In the genomic region with DNA sequence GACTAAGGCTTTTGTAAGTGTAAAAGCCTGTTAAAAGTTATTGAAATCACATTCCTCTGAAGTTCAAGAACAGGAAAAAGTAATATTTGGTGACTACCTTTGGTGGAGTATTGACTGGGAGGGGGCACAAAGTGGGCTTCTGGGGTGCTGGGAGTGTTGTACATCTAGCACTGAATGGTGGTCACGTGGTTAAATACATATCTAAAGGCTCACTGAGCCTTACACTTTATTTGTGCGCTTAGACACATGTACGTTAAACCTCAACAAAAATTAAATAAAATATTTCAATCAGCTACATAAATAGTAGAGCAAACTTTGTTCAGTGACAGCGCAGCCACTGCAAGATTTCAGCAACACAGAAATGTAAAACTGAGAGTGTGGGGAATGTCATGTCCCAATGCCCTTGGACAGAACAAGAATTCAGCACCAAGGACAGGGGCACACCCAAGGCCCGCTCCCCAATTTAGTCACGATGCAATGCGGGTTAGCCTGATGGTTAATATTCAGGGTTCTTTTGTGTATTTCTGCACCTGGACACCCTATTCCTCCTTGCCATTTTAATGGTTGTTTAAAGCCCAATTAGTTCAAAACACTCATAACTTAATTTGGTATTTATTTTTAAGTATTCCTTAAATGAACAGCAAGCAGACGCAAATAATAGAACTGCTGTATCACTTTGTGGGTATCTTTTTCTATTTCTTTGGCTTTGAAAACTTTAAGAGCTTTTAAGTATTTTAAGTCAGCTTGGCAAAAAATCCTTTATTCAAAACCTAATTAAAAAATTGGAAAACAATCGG, we compare ENCODE assay signal across 1 cellular context.
TF ChIP-seq lines count a peak whose summit lies in the region.

No MANE protein-coding gene starts in this region.

TF ChIP-seq in HepG2, 621 proteins besides CTCF, POLR2A, EP300 and RAD21 (continued from another document):
- TF ChIP-seq, protein P1, sequence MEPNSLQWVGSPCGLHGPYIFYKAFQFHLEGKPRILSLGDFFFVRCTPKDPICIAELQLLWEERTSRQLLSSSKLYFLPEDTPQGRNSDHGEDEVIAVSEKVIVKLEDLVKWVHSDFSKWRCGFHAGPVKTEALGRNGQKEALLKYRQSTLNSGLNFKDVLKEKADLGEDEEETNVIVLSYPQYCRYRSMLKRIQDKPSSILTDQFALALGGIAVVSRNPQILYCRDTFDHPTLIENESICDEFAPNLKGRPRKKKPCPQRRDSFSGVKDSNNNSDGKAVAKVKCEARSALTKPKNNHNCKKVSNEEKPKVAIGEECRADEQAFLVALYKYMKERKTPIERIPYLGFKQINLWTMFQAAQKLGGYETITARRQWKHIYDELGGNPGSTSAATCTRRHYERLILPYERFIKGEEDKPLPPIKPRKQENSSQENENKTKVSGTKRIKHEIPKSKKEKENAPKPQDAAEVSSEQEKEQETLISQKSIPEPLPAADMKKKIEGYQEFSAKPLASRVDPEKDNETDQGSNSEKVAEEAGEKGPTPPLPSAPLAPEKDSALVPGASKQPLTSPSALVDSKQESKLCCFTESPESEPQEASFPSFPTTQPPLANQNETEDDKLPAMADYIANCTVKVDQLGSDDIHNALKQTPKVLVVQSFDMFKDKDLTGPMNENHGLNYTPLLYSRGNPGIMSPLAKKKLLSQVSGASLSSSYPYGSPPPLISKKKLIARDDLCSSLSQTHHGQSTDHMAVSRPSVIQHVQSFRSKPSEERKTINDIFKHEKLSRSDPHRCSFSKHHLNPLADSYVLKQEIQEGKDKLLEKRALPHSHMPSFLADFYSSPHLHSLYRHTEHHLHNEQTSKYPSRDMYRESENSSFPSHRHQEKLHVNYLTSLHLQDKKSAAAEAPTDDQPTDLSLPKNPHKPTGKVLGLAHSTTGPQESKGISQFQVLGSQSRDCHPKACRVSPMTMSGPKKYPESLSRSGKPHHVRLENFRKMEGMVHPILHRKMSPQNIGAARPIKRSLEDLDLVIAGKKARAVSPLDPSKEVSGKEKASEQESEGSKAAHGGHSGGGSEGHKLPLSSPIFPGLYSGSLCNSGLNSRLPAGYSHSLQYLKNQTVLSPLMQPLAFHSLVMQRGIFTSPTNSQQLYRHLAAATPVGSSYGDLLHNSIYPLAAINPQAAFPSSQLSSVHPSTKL (CRISPR knock-in tag; IDR thresholded peaks at IDR 0.05) = peak; percentile 22; the same call in 1 of the 2 replicates
- TF ChIP-seq, protein P2, sequence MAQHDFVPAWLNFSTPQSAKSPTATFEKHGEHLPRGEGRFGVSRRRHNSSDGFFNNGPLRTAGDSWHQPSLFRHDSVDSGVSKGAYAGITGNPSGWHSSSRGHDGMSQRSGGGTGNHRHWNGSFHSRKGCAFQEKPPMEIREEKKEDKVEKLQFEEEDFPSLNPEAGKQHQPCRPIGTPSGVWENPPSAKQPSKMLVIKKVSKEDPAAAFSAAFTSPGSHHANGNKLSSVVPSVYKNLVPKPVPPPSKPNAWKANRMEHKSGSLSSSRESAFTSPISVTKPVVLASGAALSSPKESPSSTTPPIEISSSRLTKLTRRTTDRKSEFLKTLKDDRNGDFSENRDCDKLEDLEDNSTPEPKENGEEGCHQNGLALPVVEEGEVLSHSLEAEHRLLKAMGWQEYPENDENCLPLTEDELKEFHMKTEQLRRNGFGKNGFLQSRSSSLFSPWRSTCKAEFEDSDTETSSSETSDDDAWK (CRISPR knock-in tag; IDR thresholded peaks at IDR 0.05) = no peak
- TF ChIP-seq, protein P3, sequence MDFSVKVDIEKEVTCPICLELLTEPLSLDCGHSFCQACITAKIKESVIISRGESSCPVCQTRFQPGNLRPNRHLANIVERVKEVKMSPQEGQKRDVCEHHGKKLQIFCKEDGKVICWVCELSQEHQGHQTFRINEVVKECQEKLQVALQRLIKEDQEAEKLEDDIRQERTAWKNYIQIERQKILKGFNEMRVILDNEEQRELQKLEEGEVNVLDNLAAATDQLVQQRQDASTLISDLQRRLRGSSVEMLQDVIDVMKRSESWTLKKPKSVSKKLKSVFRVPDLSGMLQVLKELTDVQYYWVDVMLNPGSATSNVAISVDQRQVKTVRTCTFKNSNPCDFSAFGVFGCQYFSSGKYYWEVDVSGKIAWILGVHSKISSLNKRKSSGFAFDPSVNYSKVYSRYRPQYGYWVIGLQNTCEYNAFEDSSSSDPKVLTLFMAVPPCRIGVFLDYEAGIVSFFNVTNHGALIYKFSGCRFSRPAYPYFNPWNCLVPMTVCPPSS (IDR thresholded peaks at IDR 0.05) = no peak
- TF ChIP-seq, protein P4, sequence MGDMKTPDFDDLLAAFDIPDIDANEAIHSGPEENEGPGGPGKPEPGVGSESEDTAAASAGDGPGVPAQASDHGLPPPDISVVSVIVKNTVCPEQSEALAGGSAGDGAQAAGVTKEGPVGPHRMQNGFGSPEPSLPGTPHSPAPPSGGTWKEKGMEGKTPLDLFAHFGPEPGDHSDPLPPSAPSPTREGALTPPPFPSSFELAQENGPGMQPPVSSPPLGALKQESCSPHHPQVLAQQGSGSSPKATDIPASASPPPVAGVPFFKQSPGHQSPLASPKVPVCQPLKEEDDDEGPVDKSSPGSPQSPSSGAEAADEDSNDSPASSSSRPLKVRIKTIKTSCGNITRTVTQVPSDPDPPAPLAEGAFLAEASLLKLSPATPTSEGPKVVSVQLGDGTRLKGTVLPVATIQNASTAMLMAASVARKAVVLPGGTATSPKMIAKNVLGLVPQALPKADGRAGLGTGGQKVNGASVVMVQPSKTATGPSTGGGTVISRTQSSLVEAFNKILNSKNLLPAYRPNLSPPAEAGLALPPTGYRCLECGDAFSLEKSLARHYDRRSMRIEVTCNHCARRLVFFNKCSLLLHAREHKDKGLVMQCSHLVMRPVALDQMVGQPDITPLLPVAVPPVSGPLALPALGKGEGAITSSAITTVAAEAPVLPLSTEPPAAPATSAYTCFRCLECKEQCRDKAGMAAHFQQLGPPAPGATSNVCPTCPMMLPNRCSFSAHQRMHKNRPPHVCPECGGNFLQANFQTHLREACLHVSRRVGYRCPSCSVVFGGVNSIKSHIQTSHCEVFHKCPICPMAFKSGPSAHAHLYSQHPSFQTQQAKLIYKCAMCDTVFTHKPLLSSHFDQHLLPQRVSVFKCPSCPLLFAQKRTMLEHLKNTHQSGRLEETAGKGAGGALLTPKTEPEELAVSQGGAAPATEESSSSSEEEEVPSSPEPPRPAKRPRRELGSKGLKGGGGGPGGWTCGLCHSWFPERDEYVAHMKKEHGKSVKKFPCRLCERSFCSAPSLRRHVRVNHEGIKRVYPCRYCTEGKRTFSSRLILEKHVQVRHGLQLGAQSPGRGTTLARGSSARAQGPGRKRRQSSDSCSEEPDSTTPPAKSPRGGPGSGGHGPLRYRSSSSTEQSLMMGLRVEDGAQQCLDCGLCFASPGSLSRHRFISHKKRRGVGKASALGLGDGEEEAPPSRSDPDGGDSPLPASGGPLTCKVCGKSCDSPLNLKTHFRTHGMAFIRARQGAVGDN (CRISPR knock-in tag; IDR thresholded peaks at IDR 0.05) = no peak
- TF ChIP-seq, protein P5, sequence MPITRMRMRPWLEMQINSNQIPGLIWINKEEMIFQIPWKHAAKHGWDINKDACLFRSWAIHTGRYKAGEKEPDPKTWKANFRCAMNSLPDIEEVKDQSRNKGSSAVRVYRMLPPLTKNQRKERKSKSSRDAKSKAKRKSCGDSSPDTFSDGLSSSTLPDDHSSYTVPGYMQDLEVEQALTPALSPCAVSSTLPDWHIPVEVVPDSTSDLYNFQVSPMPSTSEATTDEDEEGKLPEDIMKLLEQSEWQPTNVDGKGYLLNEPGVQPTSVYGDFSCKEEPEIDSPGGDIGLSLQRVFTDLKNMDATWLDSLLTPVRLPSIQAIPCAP (CRISPR knock-in tag; IDR thresholded peaks at IDR 0.05; ENCODE audit: low read depth) = no peak
- TF ChIP-seq MAF1 (CRISPR knock-in tag; IDR thresholded peaks at IDR 0.05; ENCODE audit: borderline replicate concordance) = peak; percentile 49; the same call in 1 of the 2 replicates
- peak; percentile 90 for TF ChIP-seq BRCA1 (CRISPR knock-in tag; IDR thresholded peaks at IDR 0.05)
- TF ChIP-seq HES4 (CRISPR knock-in tag; IDR thresholded peaks at IDR 0.05; ENCODE audit: borderline replicate concordance) = no peak
- TF ChIP-seq ZNF670 (CRISPR knock-in tag; IDR thresholded peaks at IDR 0.05; ENCODE audit: borderline replicate concordance) = no peak
- no peak for TF ChIP-seq RORA (CRISPR knock-in tag; IDR thresholded peaks at IDR 0.05)
- no peak for TF ChIP-seq ZNF432 (CRISPR knock-in tag; IDR thresholded peaks at IDR 0.05; ENCODE audit: borderline replicate concordance)
- TF ChIP-seq, protein P6, sequence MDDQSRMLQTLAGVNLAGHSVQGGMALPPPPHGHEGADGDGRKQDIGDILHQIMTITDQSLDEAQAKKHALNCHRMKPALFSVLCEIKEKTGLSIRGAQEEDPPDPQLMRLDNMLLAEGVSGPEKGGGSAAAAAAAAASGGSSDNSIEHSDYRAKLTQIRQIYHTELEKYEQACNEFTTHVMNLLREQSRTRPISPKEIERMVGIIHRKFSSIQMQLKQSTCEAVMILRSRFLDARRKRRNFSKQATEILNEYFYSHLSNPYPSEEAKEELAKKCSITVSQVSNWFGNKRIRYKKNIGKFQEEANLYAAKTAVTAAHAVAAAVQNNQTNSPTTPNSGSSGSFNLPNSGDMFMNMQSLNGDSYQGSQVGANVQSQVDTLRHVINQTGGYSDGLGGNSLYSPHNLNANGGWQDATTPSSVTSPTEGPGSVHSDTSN (CRISPR knock-in tag; IDR thresholded peaks at IDR 0.05; ENCODE audit: borderline replicate concordance) = peak; percentile 66; the same call in 1 of the 2 replicates
- TF ChIP-seq ZNF564 (CRISPR knock-in tag; IDR thresholded peaks at IDR 0.05) = no peak
